Comparison of ENCODE assay signal across 8 cellular contexts in the genomic region with DNA sequence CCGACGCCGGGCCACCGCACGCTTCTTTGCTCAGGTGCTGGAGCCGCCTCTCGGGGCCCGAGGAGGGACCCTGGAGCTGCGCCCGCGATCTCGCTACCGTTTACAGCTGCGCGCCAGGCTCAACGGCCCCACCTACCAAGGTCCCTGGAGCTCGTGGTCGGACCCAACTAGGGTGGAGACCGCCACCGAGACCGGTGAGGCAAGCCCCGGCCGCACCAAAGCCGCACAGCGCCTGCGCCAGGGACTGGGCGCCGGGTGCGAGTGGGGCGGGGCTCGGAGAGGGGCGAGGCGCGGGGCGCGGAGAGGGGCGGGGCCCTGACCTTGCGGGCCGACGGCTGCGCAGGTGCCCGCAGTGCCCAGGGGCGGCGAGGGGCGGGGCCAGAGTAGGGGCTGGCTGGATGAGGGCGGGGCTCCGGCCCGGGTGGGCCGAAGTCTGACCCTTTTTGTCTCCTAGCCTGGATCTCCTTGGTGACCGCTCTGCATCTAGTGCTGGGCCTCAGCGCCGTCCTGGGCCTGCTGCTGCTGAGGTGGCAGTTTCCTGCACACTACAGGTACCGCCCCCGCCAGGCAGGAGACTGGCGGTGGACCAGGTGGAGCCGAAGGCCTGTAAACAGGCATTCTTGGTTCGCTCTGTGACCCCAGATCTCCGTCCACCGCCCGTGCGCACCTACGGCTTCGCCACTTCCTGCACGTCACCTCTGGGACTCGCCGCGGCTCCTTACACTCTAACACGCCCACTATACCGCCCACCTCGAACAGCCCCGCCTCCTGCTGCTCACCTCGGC. TPM values are rescaled to one million over a fixed set of nuclear protein-coding genes. Genes with fewer than 3 reads are reported as not detected.
DNase-seq lines count a peak whose midpoint lies in the region; ATAC-seq and TF ChIP-seq lines count a peak whose summit lies in the region.

No MANE protein-coding gene starts in this region.

- peaks cover 25% of the 10 kb centered on the region for H3K4me1 Mint-ChIP-seq in HFFc6 (ENCODE audit: low read depth)
- H3K4me1 Mint-ChIP-seq in activated T-cell treated with anti-CD3 and anti-CD28 coated beads, Interleukin-2, amount 50 U/mL, for 4 hours (ENCODE audit: low read depth): peaks cover 6% of the 10 kb centered on the region

- H3K27me3 ChIP-seq in stomach smooth muscle (ENCODE audit: control insufficient read depth in 1 of 2, insufficient read depth in 2 of 2, low read length in 2 of 2): no peaks in the 10 kb centered on the region

- no peak for TF ChIP-seq CTCF in HFFc6 (IDR thresholded peaks at IDR 0.05)
- no peak for TF ChIP-seq CTCF in epithelial cell of proximal tubule (conservative IDR thresholded peaks at IDR 0.05; ENCODE audit: low read depth, low read length)
- no peak for TF ChIP-seq CTCF in mucosa of descending colon (IDR thresholded peaks at IDR 0.05)

- ATAC-seq in activated T-cell treated with anti-CD3 and anti-CD28 coated beads, Interleukin-2, amount 50 U/mL, for 4 hours: peak; percentile 79 to 85
- peak; percentile 95 for ATAC-seq in mucosa of descending colon

- H3K9me3 ChIP-seq in mucosa of descending colon (no peaks in the 10 kb centered on the region), stomach smooth muscle (ENCODE audit: control insufficient read depth in 2 of 2, low read length in 2 of 2) (no peaks in the 10 kb centered on the region)

- H3K4me1 ChIP-seq in mucosa of descending colon (ENCODE audit: low read depth) (peaks cover 2% of the 10 kb centered on the region), stomach smooth muscle (ENCODE audit: control insufficient read depth, insufficient read depth, low read length) (peaks cover 20% of the 10 kb centered on the region)

- H3K4me3 ChIP-seq in epithelial cell of proximal tubule (ENCODE audit: low read depth, low read length): peak overlapping the region; percentile 61
- H3K4me3 ChIP-seq in mucosa of descending colon: no peak overlapping the region
- H3K4me3 ChIP-seq in stomach smooth muscle (ENCODE audit: low read length in 2 of 2): peak overlapping the region; percentile 73 to 79

- H3K36me3 Mint-ChIP-seq in HFFc6 (ENCODE audit: low read depth): no peaks in the 10 kb centered on the region
- H3K36me3 Mint-ChIP-seq in activated T-cell treated with anti-CD3 and anti-CD28 coated beads, Interleukin-2, amount 50 U/mL, for 4 hours (ENCODE audit: insufficient read depth): no peaks in the 10 kb centered on the region

- H3K36me3 ChIP-seq in mucosa of descending colon (ENCODE audit: low read depth) (no peaks in the 10 kb centered on the region), stomach smooth muscle (ENCODE audit: control insufficient read depth in 2 of 2, insufficient read depth in 2 of 2, low read length in 2 of 2) (no peaks in the 10 kb centered on the region)

- no peaks in the 10 kb centered on the region for H3K9me3 Mint-ChIP-seq in HFFc6
- H3K9me3 Mint-ChIP-seq in activated T-cell treated with anti-CD3 and anti-CD28 coated beads, Interleukin-2, amount 50 U/mL, for 4 hours: no peaks in the 10 kb centered on the region

- H3K27ac Mint-ChIP-seq in HFFc6: peak overlapping the region; percentile 40

- DNase-seq in CD1c-positive myeloid dendritic cell (ENCODE audit: extremely low spot score) (peak; percentile 31), HFFc6 (no peak), NCI-H526 (lab: John Stamatoyannopoulos, UW) (peak; percentile 91 to 99), epithelial cell of proximal tubule (ENCODE audit: low read depth) (no peak), mucosa of descending colon (peak; percentile 95 to 97 (median 96))
- peak; percentile 42 for DNase-seq in activated T-cell treated with anti-CD3 and anti-CD28 coated beads, Interleukin-2, amount 50 U/mL, for 4 hours
- DNase-seq in NK-92 treated with Interleukin-12 subunit alpha and Interleukin-12 subunit beta, amount 100 ng/mL, for 24 hours (lab: John Stamatoyannopoulos, UW): no peak

- intact Hi-C loops in mucosa of descending colon (cut with DNase I, micrococcal nuclease): no loop called here

- peak overlapping the region; percentile 76 to 86 for H3K9ac ChIP-seq in stomach smooth muscle (ENCODE audit: low read length in 2 of 2)

- H3K27me3 Mint-ChIP-seq in HFFc6 (ENCODE audit: insufficient read depth): peaks cover 24% of the 10 kb centered on the region
- H3K27me3 Mint-ChIP-seq in activated T-cell treated with anti-CD3 and anti-CD28 coated beads, Interleukin-2, amount 50 U/mL, for 4 hours (ENCODE audit: low read depth): no peaks in the 10 kb centered on the region

- peak overlapping the region; percentile 82 for H3K27ac ChIP-seq in stomach smooth muscle (ENCODE audit: low read length)

- H3K4me3 Mint-ChIP-seq in HFFc6: peak overlapping the region; percentile 68
- H3K4me3 Mint-ChIP-seq in activated T-cell treated with anti-CD3 and anti-CD28 coated beads, Interleukin-2, amount 50 U/mL, for 4 hours: peak overlapping the region; percentile 68

RNA-seq across cellular contexts. Expression of a gene that starts 9.8 kb away (rescaled TPM):
- total RNA-seq in HFFc6 (2021; fragmentation: NEBNext Ultra II Directional; extraction: Animal tissue kit (Norgen Biotek cat#: 25700)): 100 to 1,000 TPM in 5 of 6 experiments, 10 to 100 TPM in 1; 87.0 to 221 (median 183) TPM
- 10 to 100 TPM; 47.3 to 70.1 (median 60.3) TPM for total RNA-seq in activated T-cell treated with anti-CD3 and anti-CD28 coated beads, Interleukin-2, amount 50 U/mL, for 4 hours
- total RNA-seq in epithelial cell of proximal tubule: 166 and 308 TPM in 2 replicates
- total RNA-seq in mucosa of descending colon: 10 to 100 TPM in 1 of 3 donors, 1 to 10 TPM in 2; 5.8 to 44.0 (median 8.5) TPM

RNA-seq across cellular contexts. Expression of a gene that starts 11.4 kb away (rescaled TPM):
- total RNA-seq in HFFc6 (2021; fragmentation: NEBNext Ultra II Directional; extraction: Animal tissue kit (Norgen Biotek cat#: 25700)): not detected
- total RNA-seq in activated T-cell treated with anti-CD3 and anti-CD28 coated beads, Interleukin-2, amount 50 U/mL, for 4 hours: not detected
- total RNA-seq in epithelial cell of proximal tubule (not detected in 2 replicates), mucosa of descending colon (1 to 10 TPM in 1 of 3 donors, under 1 TPM in 1, not detected in 1; 0.81 to 1.0 TPM)

RNA-seq across cellular contexts. Expression of a gene that starts 18.8 kb away (rescaled TPM):
- total RNA-seq in HFFc6 (2021; fragmentation: NEBNext Ultra II Directional; extraction: Animal tissue kit (Norgen Biotek cat#: 25700)): 100 to 1,000 TPM; 137 to 185 (median 160) TPM
- total RNA-seq in activated T-cell treated with anti-CD3 and anti-CD28 coated beads, Interleukin-2, amount 50 U/mL, for 4 hours: 10 to 100 TPM; 91.4 to 99.8 (median 92.8) TPM
- total RNA-seq in epithelial cell of proximal tubule (100 and 143 TPM in 2 replicates), mucosa of descending colon (100 to 1,000 TPM in 2 of 3 donors, 10 to 100 TPM in 1; 80.0 to 171 (median 104) TPM)

RNA-seq across cellular contexts. Expression of a gene that starts 40.6 kb away (rescaled TPM):
- total RNA-seq in HFFc6 (2021; fragmentation: NEBNext Ultra II Directional; extraction: Animal tissue kit (Norgen Biotek cat#: 25700)): 10 to 100 TPM; 56.0 to 64.0 (median 60.8) TPM
- 10 to 100 TPM; 49.8 to 59.1 (median 50.4) TPM for total RNA-seq in activated T-cell treated with anti-CD3 and anti-CD28 coated beads, Interleukin-2, amount 50 U/mL, for 4 hours
- 25.2 and 41.7 TPM in 2 replicates for total RNA-seq in epithelial cell of proximal tubule
- 10 to 100 TPM; 35.8 to 39.6 (median 38.3) TPM for total RNA-seq in mucosa of descending colon

RNA-seq across cellular contexts. Expression of a gene that starts 40.7 kb away (rescaled TPM):
- 10 to 100 TPM; 17.2 to 21.8 (median 21.3) TPM for total RNA-seq in HFFc6 (2021; fragmentation: NEBNext Ultra II Directional; extraction: Animal tissue kit (Norgen Biotek cat#: 25700))
- total RNA-seq in activated T-cell treated with anti-CD3 and anti-CD28 coated beads, Interleukin-2, amount 50 U/mL, for 4 hours: 10 to 100 TPM; 37.1 to 44.2 (median 39.5) TPM
- total RNA-seq in epithelial cell of proximal tubule: 7.7 and 10.6 TPM in 2 replicates
- 10 to 100 TPM; 61.7 to 93.6 (median 75.4) TPM for total RNA-seq in mucosa of descending colon

Comparison
In these comparisons a context has a peak if more than half of its experiments do, and no peak if none do; other contexts are left out.
1. DNase-seq: peak in CD1c-positive myeloid dendritic cell (single experiment), NCI-H526 (2 of 2), activated T-cell treated with anti-CD3 and anti-CD28 coated beads, Interleukin-2, amount 50 U/mL, for 4 hours (single experiment) and mucosa of descending colon (3 of 3); none in HFFc6 (single experiment), epithelial cell of proximal tubule (single experiment) and NK-92 treated with Interleukin-12 subunit alpha and Interleukin-12 subunit beta, amount 100 ng/mL, for 24 hours (single experiment).